ENCODE assay signal across 8 cellular contexts in genomic region chr1:5992814-5993552, GRCh38. TPM values are rescaled to one million over a fixed set of nuclear protein-coding genes. Genes with fewer than 3 reads are reported as not detected.
DNase-seq lines count a peak whose midpoint lies in the region; ATAC-seq, FAIRE-seq and TF ChIP-seq lines count a peak whose summit lies in the region.

No MANE protein-coding gene starts in this region.

- H3K36me3 ChIP-seq in GM12878 (ENCODE audit: control insufficient read depth in 2 of 2, insufficient read depth in 2 of 2, low read length in 1 of 2) (peaks cover 3 to 4% of the 10 kb centered on the region in 2 experiments; a peak in 2 of 4 replicates), HepG2 (replicated peaks in 1 of 2; ENCODE audit: control insufficient read depth in 1 of 2, insufficient read depth in 2 of 2, low read length in 2 of 2) (no peaks in the 10 kb centered on the region), thymus (ENCODE audit: control insufficient read depth, insufficient read depth) (peaks cover 8% of the 10 kb centered on the region)

- no peaks in the 10 kb centered on the region for H3K9me3 ChIP-seq in GM12878 (replicated peaks; ENCODE audit: control insufficient read depth, insufficient read depth, low read length)
- H3K9me3 ChIP-seq in HepG2 (ENCODE audit: low read length) = no peaks in the 10 kb centered on the region
- no peaks in the 10 kb centered on the region for H3K9me3 ChIP-seq in thymus (ENCODE audit: control insufficient read depth)

- H4K20me1 ChIP-seq in GM12878 (ENCODE audit: control insufficient read depth, insufficient read depth) = no peaks in the 10 kb centered on the region
- H4K20me1 ChIP-seq in HepG2 (ENCODE audit: insufficient read depth, low read length) = no peaks in the 10 kb centered on the region

- POLR2A ChIA-PET in GM12878 (lab: Charles Lee) = interaction anchor here (1.2 to 4.7 kb wide), 2 partner anchors 33 to 38 kb away, joined by 7 to 38 read pairs; no protein-coding TSS in a partner anchor
- POLR2A ChIA-PET in HepG2 (lab: Yijun Ruan, JAX) = interaction anchor here (0.7 to 1.7 kb wide), 4 partner anchors 10 to 59 kb away, joined by 3 to 15 read pairs (median 8); no protein-coding TSS in a partner anchor

- DNase-seq in AG10803 (ENCODE audit: low read depth) = no peak
- DNase-seq in NCI-H510A (lab: John Stamatoyannopoulos, UW) = peak; percentile 70
- no peak for DNase-seq in GM12878 (ENCODE audit: low read depth, low spot score)
- DNase-seq in HepG2 (ENCODE audit: low spot score) = no peak
- no peak for DNase-seq in SKM-1 treated with dmso at 0.1 percent for 144 hours (lab: John Stamatoyannopoulos, UW; ENCODE audit: unreplicated experiment)

- BruUV-seq in GM12878 (replicated peaks; lab: Mats Ljungman, UMichigan) (no TSS peak), HepG2 (replicated peaks; lab: Mats Ljungman, UMichigan) (no TSS peak)

- H3K4me2 ChIP-seq in GM12878 (ENCODE audit: control insufficient read depth, insufficient read depth) (peak overlapping the region; percentile 82), HepG2 (ENCODE audit: low read depth, low read length) (peak overlapping the region; percentile 98)

- H3K27me3 ChIP-seq in GM12878 (replicated peaks in 1 of 2; ENCODE audit: control insufficient read depth in 2 of 2, insufficient read depth in 2 of 2, low read length in 1 of 2) = no peaks in the 10 kb centered on the region
- H3K27me3 ChIP-seq in HepG2 (ENCODE audit: control insufficient read depth in 1 of 2, insufficient read depth in 2 of 2, low read length in 2 of 2) = no peaks in the 10 kb centered on the region
- no peaks in the 10 kb centered on the region for H3K27me3 ChIP-seq in thymus (ENCODE audit: control insufficient read depth, insufficient read depth)

- TF ChIP-seq POLR2A in GM12878 (IDR thresholded peaks at IDR 0.05; ENCODE audit: low read depth, low read length) = no peak
- no peak for TF ChIP-seq POLR2A in HepG2 (IDR thresholded peaks at IDR 0.05; ENCODE audit: insufficient read depth in 1 of 2, low read depth in 2 of 2, low read length in 2 of 2)

- SMC1A ChIA-PET in GM12878 (lab: Charles Lee; ENCODE audit: uncharacterized antibody, unreplicated experiment) = interaction anchor here (0.6 to 1.5 kb wide), 5 partner anchors 10 to 35 kb away, joined by 3 to 8 read pairs (median 4); no protein-coding TSS in a partner anchor

- peaks cover 32% of the 10 kb centered on the region for H3K79me2 ChIP-seq in GM12878 (ENCODE audit: control insufficient read depth, insufficient read depth, low read length)
- peaks cover 14% of the 10 kb centered on the region for H3K79me2 ChIP-seq in HepG2 (ENCODE audit: insufficient read depth, low read length)

- ATAC-seq in GM19023 (IDR thresholded peaks at IDR 0.05; ENCODE audit: unreplicated experiment) (peak; percentile 8), GM12878 (peak; percentile 14), HepG2 (peak; percentile 9), HG03045 (IDR thresholded peaks at IDR 0.05; ENCODE audit: unreplicated experiment) (no peak)

- no peak for TF ChIP-seq CTCF in AG10803 (conservative IDR thresholded peaks at IDR 0.05; ENCODE audit: low read length)
- TF ChIP-seq CTCF in GM12878 (IDR thresholded peaks at IDR 0.05 in 2 of 3, conservative IDR thresholded peaks at IDR 0.05 in 1 of 3; ENCODE audit: control insufficient read depth in 2 of 3, extremely low read depth in 1 of 3, insufficient read depth in 1 of 3, low read depth in 3 of 3, low read length in 3 of 3) = no peak
- no peak for TF ChIP-seq CTCF in HepG2 (CRISPR knock-in tag; IDR thresholded peaks at IDR 0.05)

- intact Hi-C loops in GM12878 (cut with micrococcal nuclease; ENCODE audit: unreplicated experiment) = loop anchor here (1.0 kb wide), 1 partner anchor 33 kb away; no protein-coding TSS in a partner anchor
- intact Hi-C loops in HepG2 (cut with micrococcal nuclease; ENCODE audit: unreplicated experiment) = no loop called here

- H3K9ac ChIP-seq in GM12878 (ENCODE audit: control insufficient read depth, insufficient read depth, low read length) (peak overlapping the region; percentile 86), HepG2 (ENCODE audit: insufficient read depth, low read depth, low read length) (peak overlapping the region; percentile 39; the same call in 1 of the 2 replicates)

- peak overlapping the region; percentile 48 for H2AFZ ChIP-seq in GM12878 (ENCODE audit: control insufficient read depth, low read depth, low read length)
- H2AFZ ChIP-seq in HepG2 (ENCODE audit: low read length) = peak overlapping the region; percentile 54

- peaks cover 16% of the 10 kb centered on the region for H3K4me1 ChIP-seq in GM12878 (ENCODE audit: control insufficient read depth, insufficient read depth, low read length)
- peaks cover 34% of the 10 kb centered on the region for H3K4me1 ChIP-seq in HepG2 (ENCODE audit: insufficient read depth, low read length)
- H3K4me1 ChIP-seq in thymus (ENCODE audit: control insufficient read depth, insufficient read depth, low read length) = peaks cover 19% of the 10 kb centered on the region

- CTCF ChIA-PET in GM12878 (lab: Yijun Ruan, JAX) = interaction anchor here (0.6 to 3.1 kb wide), 9 partner anchors 17 to 453 kb away, joined by 3 to 15 read pairs (median 3); no protein-coding TSS in a partner anchor
- CTCF ChIA-PET in HepG2 (lab: Yijun Ruan, JAX; ENCODE audit: low intra/inter-chr PET ratio, low total read pairs) = no interaction called here

- TF ChIP-seq EP300 in GM12878 (IDR thresholded peaks at IDR 0.05; ENCODE audit: borderline replicate concordance in 1 of 2, control insufficient read depth in 1 of 2, low read depth in 2 of 2, low read length in 2 of 2) (no peak), HepG2 (IDR thresholded peaks at IDR 0.05; ENCODE audit: low read depth in 2 of 2, low read length in 2 of 2) (no peak), HepG2 (CRISPR knock-in tag; IDR thresholded peaks at IDR 0.05; ENCODE audit: borderline replicate concordance) (no peak)

- TF ChIP-seq RAD21 in GM12878 (IDR thresholded peaks at IDR 0.05; ENCODE audit: insufficient read depth, low read depth, low read length) (no peak), HepG2 (CRISPR knock-in tag; IDR thresholded peaks at IDR 0.05) (no peak)

- FAIRE-seq in GM12878 (lab: Jason Lieb, UNC) = no peak
- FAIRE-seq in HepG2 (lab: Jason Lieb, UNC) = no peak

- RAD21 ChIA-PET in GM12878 (lab: Charles Lee; ENCODE audit: unreplicated experiment) = interaction anchor here (1.0 to 2.0 kb wide), 5 partner anchors 33 to 252 kb away, joined by 5 to 13 read pairs (median 6); partner anchors contain the start of gene RPL22

- under 1% methylated on average over 30 of the region's 49 CpGs for WGBS in GM12878 (ENCODE audit: insufficient coverage, insufficient replicate concordance, low lambda C conversion rate, missing lambda C conversion rate)
- WGBS in HepG2 (ENCODE audit: low lambda C conversion rate) = 2% methylated on average over 37 of the region's 49 CpGs
- under 1% methylated on average over 49 of the region's 49 CpGs for WGBS in thymus

- H3K4me3 ChIP-seq in AG10803 (ENCODE audit: low read length) (peak overlapping the region; percentile 66), GM12878 (peak overlapping the region; percentile 95), HepG2 (replicated peaks in 1 of 3; ENCODE audit: insufficient read depth in 1 of 3, low read depth in 2 of 3, low read length in 3 of 3) (peak overlapping the region; percentile 58 to 89 (median 69)), thymus (ENCODE audit: low read length) (peak overlapping the region; percentile 85)

- H3K27ac ChIP-seq in GM12878 (ENCODE audit: control insufficient read depth, insufficient read depth) (peak overlapping the region; percentile 71), HepG2 (ENCODE audit: extremely low read length, insufficient read depth, low read length) (no peak overlapping the region), thymus (ENCODE audit: low read depth) (peak overlapping the region; percentile 44)

- in situ Hi-C loops in GM12878 (cut with MboI) (no loop called here), HepG2 (cut with HindIII; ENCODE audit: extremely low pct_ligation_motif_present, low pct_unique_long_range_greater_than_20kb) (no loop called here)

RNA-seq across cellular contexts. Expression of gene NPHP4, which starts 0.8 kb away (rescaled TPM):
- total RNA-seq in GM12878 (2013; cell fraction: nucleolus; rRNA removed) = 33.2 and 39.6 TPM in 2 replicates
- total RNA-seq in GM12878 (2014; rRNA removed) (3.2 and 3.8 TPM in 2 replicates), GM12878 (2014; rRNA removed; fragmentation: Illumina TruSeq; extraction: Trizol) (2.1 TPM in 2 replicates), GM12878 (2021) (8.3 and 10.5 TPM in 2 replicates), HepG2 (2016; rRNA removed; fragmentation: Illumina TruSeq; extraction: Trizol) (5.7 and 6.8 TPM in 2 replicates)
- polyA plus RNA-seq in GM12878 (2011; ENCODE audit: low read depth) = 1.9 TPM
- polyA plus RNA-seq in GM12878 (2011; rRNA removed) (1.6 and 2.9 TPM in 2 replicates), GM12878 (2014; fragmentation: Illumina TruSeq; extraction: Trizol) (1.4 and 2.6 TPM in 2 replicates), GM12878 (2014; fragmentation: Nextera tagmentation; extraction: Ambion mirVana) (under 1 TPM; 0.16 to 0.66 TPM), GM12878 (2014; rRNA removed) (5.3 and 6.8 TPM in 2 replicates), GM12878 (2016; fragmentation: Nextera tagmentation; extraction: Ambion mirVana) (1 to 10 TPM; 3.3 TPM), HepG2 (2011; rRNA removed) (4.4 and 4.8 TPM in 2 replicates), thymus (4.2 TPM)
- 3.3 and 4.8 TPM in 2 replicates for polyA plus RNA-seq in GM12878 (2011; cell fraction: cytosol; rRNA removed)
- polyA plus RNA-seq in GM12878 (2011; cell fraction: nucleus; rRNA removed) = 41.4 and 46.9 TPM in 2 replicates
- polyA plus RNA-seq in GM12878 (2012) = 4.5 and 4.6 TPM in 2 replicates
- polyA minus RNA-seq in GM12878 (2011; rRNA and poly(A)+ RNA removed) = 5.6 and 11.7 TPM in 2 replicates
- polyA minus RNA-seq in GM12878 (2011; cell fraction: cytosol; rRNA and poly(A)+ RNA removed) = 3.8 and 4.0 TPM in 2 replicates
- 11.2 and 18.5 TPM in 2 replicates for polyA minus RNA-seq in GM12878 (2011; cell fraction: nucleus; rRNA and poly(A)+ RNA removed)
- total RNA-seq in HepG2 (2016; cell fraction: cytosol; rRNA removed; fragmentation: Illumina TruSeq; extraction: Trizol; ENCODE audit: low read depth) = 14.2 and 15.4 TPM in 2 replicates
- total RNA-seq in HepG2 (2016; cell fraction: insoluble cytoplasmic fraction; rRNA removed; fragmentation: Illumina TruSeq; extraction: Trizol) = 4.1 and 7.4 TPM in 2 replicates
- 8.5 and 9.7 TPM in 2 replicates for total RNA-seq in HepG2 (2016; cell fraction: membrane; rRNA removed; fragmentation: Illumina TruSeq; extraction: Trizol)
- total RNA-seq in HepG2 (2016; cell fraction: nucleus; rRNA removed; fragmentation: Illumina TruSeq; extraction: Trizol) = 10.3 and 12.7 TPM in 2 replicates
- polyA plus RNA-seq in HepG2 (2011; cell fraction: cytosol; rRNA removed) = 1.9 and 3.0 TPM in 2 replicates
- 40.2 and 52.1 TPM in 2 replicates for polyA plus RNA-seq in HepG2 (2011; cell fraction: nucleus; rRNA removed)
- polyA plus RNA-seq in HepG2 (2012) = 4.8 and 5.9 TPM in 2 replicates
- 0.46 and 0.69 TPM in 2 replicates for polyA plus RNA-seq in HepG2 (2016; cell fraction: cytosol; fragmentation: Illumina TruSeq; extraction: Trizol; ENCODE audit: low read depth)
- polyA plus RNA-seq in HepG2 (2016; cell fraction: insoluble cytoplasmic fraction; fragmentation: Illumina TruSeq; extraction: Trizol; ENCODE audit: low read depth) = 4.0 and 5.3 TPM in 2 replicates
- 1.4 and 1.6 TPM in 2 replicates for polyA plus RNA-seq in HepG2 (2016; cell fraction: membrane; fragmentation: Illumina TruSeq; extraction: Trizol; ENCODE audit: low read depth)
- polyA plus RNA-seq in HepG2 (2016; cell fraction: nucleus; fragmentation: Illumina TruSeq; extraction: Trizol; ENCODE audit: insufficient read depth, low read depth) = 30.1 and 30.8 TPM in 2 replicates
- polyA minus RNA-seq in HepG2 (2011; rRNA and poly(A)+ RNA removed; ENCODE audit: low replicate concordance) = 13.1 TPM in 2 replicates
- 4.6 and 4.9 TPM in 2 replicates for polyA minus RNA-seq in HepG2 (2011; cell fraction: cytosol; rRNA and poly(A)+ RNA removed)
- polyA minus RNA-seq in HepG2 (2011; cell fraction: nucleus; rRNA and poly(A)+ RNA removed) = 14.7 and 15.8 TPM in 2 replicates

RNA-seq across cellular contexts. Expression of gene KCNAB2, which starts 52.7 kb away (rescaled TPM):
- 140 and 169 TPM in 2 replicates for total RNA-seq in GM12878 (2013; cell fraction: nucleolus; rRNA removed)
- total RNA-seq in GM12878 (2014; rRNA removed) = 46.6 and 55.6 TPM in 2 replicates
- 34.8 and 36.9 TPM in 2 replicates for total RNA-seq in GM12878 (2014; rRNA removed; fragmentation: Illumina TruSeq; extraction: Trizol)
- 118 and 123 TPM in 2 replicates for total RNA-seq in GM12878 (2021)
- 19.6 TPM for polyA plus RNA-seq in GM12878 (2011; ENCODE audit: low read depth)
- 59.0 and 117 TPM in 2 replicates for polyA plus RNA-seq in GM12878 (2011; rRNA removed)
- polyA plus RNA-seq in GM12878 (2011; cell fraction: cytosol; rRNA removed) = 99.8 and 112 TPM in 2 replicates
- polyA plus RNA-seq in GM12878 (2011; cell fraction: nucleus; rRNA removed) = 639 and 737 TPM in 2 replicates
- polyA plus RNA-seq in GM12878 (2012) = 60.1 and 83.6 TPM in 2 replicates
- polyA plus RNA-seq in GM12878 (2014; fragmentation: Illumina TruSeq; extraction: Trizol) = 23.7 and 57.4 TPM in 2 replicates
- polyA plus RNA-seq in GM12878 (2014; fragmentation: Nextera tagmentation; extraction: Ambion mirVana) = 1 to 10 TPM; 2.9 to 4.7 TPM
- 98.9 and 115 TPM in 2 replicates for polyA plus RNA-seq in GM12878 (2014; rRNA removed)
- polyA plus RNA-seq in GM12878 (2016; fragmentation: Nextera tagmentation; extraction: Ambion mirVana) = 10 to 100 TPM; 67.5 to 73.2 TPM
- 64.4 and 91.4 TPM in 2 replicates for polyA minus RNA-seq in GM12878 (2011; rRNA and poly(A)+ RNA removed)
- 39.9 and 41.6 TPM in 2 replicates for polyA minus RNA-seq in GM12878 (2011; cell fraction: cytosol; rRNA and poly(A)+ RNA removed)
- 90.3 and 105 TPM in 2 replicates for polyA minus RNA-seq in GM12878 (2011; cell fraction: nucleus; rRNA and poly(A)+ RNA removed)
- total RNA-seq in HepG2 (2016; rRNA removed; fragmentation: Illumina TruSeq; extraction: Trizol) = 6.2 and 6.9 TPM in 2 replicates
- total RNA-seq in HepG2 (2016; cell fraction: cytosol; rRNA removed; fragmentation: Illumina TruSeq; extraction: Trizol; ENCODE audit: low read depth) = 2.4 and 4.5 TPM in 2 replicates
- total RNA-seq in HepG2 (2016; cell fraction: insoluble cytoplasmic fraction; rRNA removed; fragmentation: Illumina TruSeq; extraction: Trizol) = 5.5 and 6.9 TPM in 2 replicates
- 5.4 and 6.7 TPM in 2 replicates for total RNA-seq in HepG2 (2016; cell fraction: membrane; rRNA removed; fragmentation: Illumina TruSeq; extraction: Trizol)
- 4.9 and 5.4 TPM in 2 replicates for total RNA-seq in HepG2 (2016; cell fraction: nucleus; rRNA removed; fragmentation: Illumina TruSeq; extraction: Trizol)
- 8.8 and 11.7 TPM in 2 replicates for polyA plus RNA-seq in HepG2 (2011; rRNA removed)
- 6.5 and 7.2 TPM in 2 replicates for polyA plus RNA-seq in HepG2 (2011; cell fraction: cytosol; rRNA removed)
- polyA plus RNA-seq in HepG2 (2011; cell fraction: nucleus; rRNA removed) = 30.5 and 35.5 TPM in 2 replicates
- polyA plus RNA-seq in HepG2 (2012) = 6.4 and 8.3 TPM in 2 replicates
- polyA plus RNA-seq in HepG2 (2016; cell fraction: cytosol; fragmentation: Illumina TruSeq; extraction: Trizol; ENCODE audit: low read depth) = 3.7 and 4.2 TPM in 2 replicates
- 5.7 and 8.4 TPM in 2 replicates for polyA plus RNA-seq in HepG2 (2016; cell fraction: insoluble cytoplasmic fraction; fragmentation: Illumina TruSeq; extraction: Trizol; ENCODE audit: low read depth)
- 4.3 and 4.4 TPM in 2 replicates for polyA plus RNA-seq in HepG2 (2016; cell fraction: membrane; fragmentation: Illumina TruSeq; extraction: Trizol; ENCODE audit: low read depth)
- 13.3 and 15.1 TPM in 2 replicates for polyA plus RNA-seq in HepG2 (2016; cell fraction: nucleus; fragmentation: Illumina TruSeq; extraction: Trizol; ENCODE audit: insufficient read depth, low read depth)
- 7.0 and 40.0 TPM in 2 replicates for polyA minus RNA-seq in HepG2 (2011; rRNA and poly(A)+ RNA removed; ENCODE audit: low replicate concordance)
- polyA minus RNA-seq in HepG2 (2011; cell fraction: cytosol; rRNA and poly(A)+ RNA removed) = 5.6 and 6.2 TPM in 2 replicates
- 8.2 and 11.2 TPM in 2 replicates for polyA minus RNA-seq in HepG2 (2011; cell fraction: nucleus; rRNA and poly(A)+ RNA removed)
- polyA plus RNA-seq in thymus = 40.1 TPM
